In the genomic region with DNA sequence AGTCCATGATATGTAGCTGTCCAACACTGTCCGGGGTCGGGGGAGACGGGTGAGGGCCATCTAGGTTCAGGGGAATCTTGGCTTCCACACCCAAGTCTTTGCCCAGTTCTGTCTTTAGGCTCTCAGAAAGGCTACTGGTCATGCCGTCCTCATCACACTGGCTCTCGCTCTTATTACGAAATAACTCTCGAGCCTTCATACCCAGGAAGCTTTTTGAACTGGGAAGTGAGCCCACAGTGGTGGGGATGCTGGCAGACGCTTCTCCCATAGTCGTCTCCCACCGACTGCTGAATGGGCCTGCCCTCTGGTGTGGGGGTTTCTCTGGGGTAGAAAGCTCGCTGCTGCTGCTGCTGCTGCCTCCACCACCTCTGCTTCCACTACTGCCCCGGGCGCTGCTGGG, we compare ENCODE assay signal across 20 cellular contexts. TPM values are rescaled to one million over a fixed set of nuclear protein-coding genes. Genes with fewer than 3 reads are reported as not detected.
A peak's percentile ranks its signal among the peaks of the same experiment; 100 is the strongest.
DNase-seq lines count a peak whose midpoint lies in the region; ATAC-seq and TF ChIP-seq lines count a peak whose summit lies in the region.
"Had no signal": no experiment of that assay in that cellular context is flagged by ENCODE, and none has a peak within 500 bp of the region (broad histone marks: within the 10 kb centered on the region; RNA-seq: fewer than 3 reads in every experiment).

No MANE protein-coding gene starts in this region.

- TF ChIP-seq CTCF in left ventricle myocardium inferior (IDR thresholded peaks at IDR 0.05; ENCODE audit: borderline replicate concordance) (no peak), heart right ventricle (IDR thresholded peaks at IDR 0.05) (no peak), neural progenitor cell (IDR thresholded peaks at IDR 0.05) (no peak)

- no peak for DNase-seq in left ventricle myocardium inferior
- DNase-seq in heart right ventricle, result no peak
- DNase-seq in neural progenitor cell (ENCODE audit: low spot score), result no peak
- DNase-seq in GM19240 (ENCODE audit: insufficient read length, low spot score), result no peak
- no peak for DNase-seq in effector CD8-positive, alpha-beta T cell (lab: John Stamatoyannopoulos, UW)
- DNase-seq in A172 (ENCODE audit: low spot score), result no peak
- DNase-seq: 8988T, DND-41, GDM1, KBM-7, NCI-H1436 treated with DMSO at 0.1 percent for 48 hours, NCI-H2081, NCI-H510A treated with DMSO at 0.1 percent for 48 hours, Peyer's patch had no signal

- no peaks in the 10 kb centered on the region for H3K9me3 Mint-ChIP-seq in neural progenitor cell

- H3K4me3 Mint-ChIP-seq in neural progenitor cell, result no peak overlapping the region

- H2AFZ ChIP-seq in neural progenitor cell (replicated peaks), result no peak overlapping the region
- H2AFZ ChIP-seq: GM23248 had no signal

- no peaks in the 10 kb centered on the region for H3K27me3 ChIP-seq in left ventricle myocardium inferior (ENCODE audit: low read depth)
- no peaks in the 10 kb centered on the region for H3K27me3 ChIP-seq in heart right ventricle
- H3K27me3 ChIP-seq in neural progenitor cell, result no peaks in the 10 kb centered on the region
- H3K27me3 ChIP-seq: Peyer's patch had no signal

- H3K4me3 ChIP-seq in left ventricle myocardium inferior (no peak overlapping the region), heart right ventricle (no peak overlapping the region), neural progenitor cell (no peak overlapping the region)
- H3K4me3 ChIP-seq: GM12878, GM23248, Peyer's patch had no signal

- no peak overlapping the region for H3K9ac ChIP-seq in neural progenitor cell
- H3K9ac ChIP-seq: GM23248 had no signal

- H3K4me1 Mint-ChIP-seq in neural progenitor cell, result no peaks in the 10 kb centered on the region

- 89 to 91% methylated on average over 13 of the region's 13 CpGs for WGBS in heart right ventricle, 2 donors

- ATAC-seq in heart right ventricle (no peak), GM19395 (IDR thresholded peaks at IDR 0.05; ENCODE audit: unreplicated experiment) (no peak)
- ATAC-seq: GM12878, HCT116 had no signal

- H3K27me3 Mint-ChIP-seq in neural progenitor cell (ENCODE audit: insufficient read depth, low read depth), result peaks cover 2% of the 10 kb centered on the region

- H3K27ac ChIP-seq in left ventricle myocardium inferior (replicated peaks), result peak overlapping the region; percentile 57
- H3K27ac ChIP-seq in heart right ventricle, result peak overlapping the region in 1 of 10 donors; percentile 28
- peak overlapping the region; percentile 81 for H3K27ac ChIP-seq in cingulate gyrus (ENCODE audit: low read depth, low read length)
- H3K27ac ChIP-seq in neural progenitor cell, result no peak overlapping the region
- H3K27ac ChIP-seq: GM23248, Peyer's patch had no signal

- H3K9me3 ChIP-seq in left ventricle myocardium inferior (replicated peaks) (no peaks in the 10 kb centered on the region), heart right ventricle (no peaks in the 10 kb centered on the region), neural progenitor cell (ENCODE audit: low read depth) (no peaks in the 10 kb centered on the region)
- H3K9me3 ChIP-seq: Peyer's patch had no signal

- H4K20me1 ChIP-seq in neural progenitor cell (ENCODE audit: low read depth), result no peaks in the 10 kb centered on the region

- no peak overlapping the region for H3K4me2 ChIP-seq in neural progenitor cell

- intact Hi-C loops in left ventricle myocardium inferior (cut with micrococcal nuclease) (no loop called here), heart right ventricle (cut with DNase I) (no loop called here)

- H3K36me3 Mint-ChIP-seq in neural progenitor cell, result peaks cover 19% of the 10 kb centered on the region

- H3K4me1 ChIP-seq in left ventricle myocardium inferior (peaks cover 10% of the 10 kb centered on the region), heart right ventricle (peaks cover 0 to 16% (median 8%) of the 10 kb centered on the region in 9 donors), neural progenitor cell (no peaks in the 10 kb centered on the region)
- H3K4me1 ChIP-seq: Peyer's patch had no signal

- peaks cover 79% of the 10 kb centered on the region for H3K36me3 ChIP-seq in left ventricle myocardium inferior
- H3K36me3 ChIP-seq in heart right ventricle, result peaks cover 0 to 100% (median 57%) of the 10 kb centered on the region in 9 donors
- no peaks in the 10 kb centered on the region for H3K36me3 ChIP-seq in neural progenitor cell

- peak overlapping the region; percentile 17 for H3K27ac Mint-ChIP-seq in neural progenitor cell

- H3F3A ChIP-seq in neural progenitor cell (ENCODE audit: low read depth), result no peaks in the 10 kb centered on the region

- no peaks in the 10 kb centered on the region for H3K79me2 ChIP-seq in neural progenitor cell (ENCODE audit: low read depth)

RNA-seq across cellular contexts. Expression of a gene that starts 17.6 kb away (rescaled TPM):
- total RNA-seq in left ventricle myocardium inferior (5.7 TPM), heart right ventricle (10 to 100 TPM in 1 of 10 donors, 1 to 10 TPM in 9; 3.4 to 10.1 (median 5.7) TPM), neural progenitor cell (ENCODE audit: low replicate concordance) (1.9 and 2.4 TPM in 2 replicates)
- 1 to 10 TPM; 1.7 to 5.5 TPM for polyA plus RNA-seq in heart right ventricle
- total RNA-seq in A172 (2014; rRNA removed; shearing (Covaris generic)), result 5.1 and 9.6 TPM in 2 replicates

RNA-seq across cellular contexts. Expression of a gene that starts 18.2 kb away (rescaled TPM):
- total RNA-seq in left ventricle myocardium inferior, result 0.74 TPM
- total RNA-seq in heart right ventricle, result 1 to 10 TPM in 1 of 10 donors, under 1 TPM in 4, not detected in 5; 0.15 to 1.0 (median 0.26) TPM
- under 1 TPM in 1 of 2 donors, not detected in 1; 0.09 TPM for polyA plus RNA-seq in heart right ventricle
- total RNA-seq in neural progenitor cell (ENCODE audit: low replicate concordance), result 0.43 and 0.71 TPM in 2 replicates
- total RNA-seq in A172 (2014; rRNA removed; shearing (Covaris generic)), result 0.43 and 0.90 TPM in 2 replicates
- total RNA-seq: GM12878, Peyer's patch, Right ventricle myocardium inferior had no signal

RNA-seq across cellular contexts. Expression of a gene that starts 48.2 kb away (rescaled TPM):
- total RNA-seq in left ventricle myocardium inferior, result 52.8 TPM
- total RNA-seq in heart right ventricle, result 10 to 100 TPM; 40.2 to 72.9 (median 55.5) TPM
- 10 to 100 TPM in 1 of 2 donors, 1 to 10 TPM in 1; 7.7 to 22.8 TPM for polyA plus RNA-seq in heart right ventricle
- total RNA-seq in neural progenitor cell (ENCODE audit: low replicate concordance), result 44.9 and 64.9 TPM in 2 replicates
- total RNA-seq in A172 (2014; rRNA removed; shearing (Covaris generic)), result 25.3 and 28.2 TPM in 2 replicates
